ENCODE assay signal across 26 cellular contexts in the genomic region with DNA sequence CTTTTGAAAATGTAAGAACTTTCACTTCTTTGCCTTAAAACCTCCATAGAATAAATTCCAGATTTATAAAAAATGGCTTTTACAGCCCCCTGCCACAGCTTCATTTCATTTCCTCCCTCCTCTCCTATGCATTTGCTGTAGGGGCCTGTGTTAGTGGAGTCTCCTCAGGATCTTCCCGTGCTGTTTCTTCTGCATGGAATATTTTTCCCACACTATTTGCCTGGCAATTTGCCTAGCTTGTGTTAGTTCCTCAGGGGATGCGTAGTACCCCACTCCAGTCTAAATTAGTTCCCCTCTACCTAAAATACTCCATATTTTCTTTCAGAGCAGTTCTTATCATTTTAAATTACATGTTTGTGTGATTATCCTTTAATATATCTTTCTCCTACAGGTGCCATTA.
"Had no signal": no experiment of that assay in that cellular context is flagged by ENCODE, and none has a peak within 500 bp of the region (broad histone marks: within the 10 kb centered on the region; RNA-seq: fewer than 3 reads in every experiment).

No MANE protein-coding gene starts in this region.

- DNase-seq: colonic mucosa; cortex of kidney; effector CD8-positive, alpha-beta T cell; effector memory CD8-positive, alpha-beta T cell; endodermal cell; erythroblast; esophagus squamous epithelium; foreskin fibroblast; foreskin melanocyte; gastrocnemius medialis; glutamatergic neuron; head of caudate nucleus; hippocampal formation; immature natural killer cell; islet precursor cell; kidney; kidney glomerular epithelial cell; left lung; lower lobe of right lung; mesenchymal stem cell; mucosa of descending colon had no signal

- H3K27ac ChIP-seq: colonic mucosa, epithelial cell of prostate, esophagus squamous epithelium, gastrocnemius medialis, left lung, lower lobe of right lung had no signal

- H3K27me3 ChIP-seq: colonic mucosa, esophagus squamous epithelium, gastrocnemius medialis, heart right ventricle, left lung had no signal

- H3K4me1 ChIP-seq: colonic mucosa, esophagus squamous epithelium, left lung, lower lobe of right lung had no signal

- H3K4me3 Mint-ChIP-seq: dendritic cell treated with granulocyte-macrophage colony-stimulating factor and Interleukin-4, amounts not matched to agents 40 ng/mL and 50 ng/mL, for 4 days; effector memory CD8-positive, alpha-beta T cell; endodermal cell; immature natural killer cell; mesothelial cell of epicardium had no signal

- H3K27ac Mint-ChIP-seq: dendritic cell treated with granulocyte-macrophage colony-stimulating factor and Interleukin-4, amounts not matched to agents 40 ng/mL and 50 ng/mL, for 4 days; effector memory CD8-positive, alpha-beta T cell; endodermal cell; immature natural killer cell; mesothelial cell of epicardium had no signal

- H3K4me3 ChIP-seq: colonic mucosa, esophagus squamous epithelium, gastrocnemius medialis, heart right ventricle, left lung, lower lobe of right lung, mucosa of descending colon had no signal

- H3K9me3 ChIP-seq: colonic mucosa, esophagus squamous epithelium, gastrocnemius medialis, heart right ventricle, left lung, lower lobe of right lung, mucosa of descending colon had no signal

- H3K36me3 Mint-ChIP-seq: immature natural killer cell, mesothelial cell of epicardium had no signal

- H3K27me3 Mint-ChIP-seq: dendritic cell treated with granulocyte-macrophage colony-stimulating factor and Interleukin-4, amounts not matched to agents 40 ng/mL and 50 ng/mL, for 4 days; effector memory CD8-positive, alpha-beta T cell had no signal

- H3K4me1 Mint-ChIP-seq: endodermal cell, immature natural killer cell had no signal

- H3K36me3 ChIP-seq: colonic mucosa, esophagus squamous epithelium, gastrocnemius medialis, heart right ventricle, left lung, lower lobe of right lung had no signal

- H3K9me3 Mint-ChIP-seq: dendritic cell treated with granulocyte-macrophage colony-stimulating factor and Interleukin-4, amounts not matched to agents 40 ng/mL and 50 ng/mL, for 4 days; effector memory CD8-positive, alpha-beta T cell; endodermal cell; mesothelial cell of epicardium had no signal

- ATAC-seq: effector memory CD8-positive, alpha-beta T cell; esophagus mucosa; gastrocnemius medialis; left lung; lower lobe of right lung; mucosa of descending colon had no signal
